In the genomic region with DNA sequence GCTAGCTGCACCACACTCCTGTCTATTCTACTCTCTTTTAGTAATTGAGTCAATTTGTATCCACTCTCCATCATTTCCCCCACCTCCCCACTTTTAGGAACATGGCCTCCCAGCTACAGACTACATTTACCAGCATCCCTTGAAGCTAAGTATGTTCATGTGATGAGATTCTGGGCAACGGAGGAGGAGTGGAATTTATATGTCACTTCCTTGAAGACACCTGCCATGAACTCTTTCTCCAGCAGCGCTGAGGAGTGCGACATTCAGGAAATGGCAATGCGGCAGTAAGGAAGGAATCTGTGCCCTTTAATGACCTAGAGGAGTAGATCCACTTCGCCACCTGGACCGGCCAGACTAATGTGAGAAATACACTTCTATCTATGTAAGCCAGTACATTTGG, we compare ENCODE assay signal across 20 cellular contexts.
"Had no signal": no experiment of that assay in that cellular context is flagged by ENCODE, and none has a peak within 500 bp of the region (broad histone marks: within the 10 kb centered on the region; RNA-seq: fewer than 3 reads in every experiment).

No MANE protein-coding gene starts in this region.

- ATAC-seq: activated CD8-positive, alpha-beta T cell treated with anti-CD3 and anti-CD28 coated beads, Interleukin-2, amount 10 ng/mL, durations not matched to agents 7 days and 5 days; activated naive CD4-positive, alpha-beta T cell treated with anti-CD3 and anti-CD28 coated beads, Interleukin-2, amount 50 U/mL, for 72 hours; gastroesophageal sphincter; heart right ventricle; naive thymus-derived CD8-positive, alpha-beta T cell; stimulated activated effector memory CD8-positive, alpha-beta T cell treated with anti-CD3 and anti-CD28 coated beads, Interleukin-12 subunit alpha, Interleukin-12 subunit beta, amount 100 ng/mL, for 72 hours had no signal

- H3K27me3 ChIP-seq: gastroesophageal sphincter, heart right ventricle, sigmoid colon, tibial artery had no signal

- H3K27ac ChIP-seq: epithelial cell of prostate, gastroesophageal sphincter, heart right ventricle, sigmoid colon, tibial artery had no signal

- H3K36me3 Mint-ChIP-seq: stimulated activated effector memory CD8-positive, alpha-beta T cell treated with anti-CD3 and anti-CD28 coated beads, Interleukin-12 subunit alpha, Interleukin-12 subunit beta, amount 100 ng/mL, for 72 hours had no signal

- H3K4me1 ChIP-seq: heart right ventricle, sigmoid colon, tibial artery had no signal

- H3K27ac Mint-ChIP-seq: activated CD8-positive, alpha-beta T cell treated with anti-CD3 and anti-CD28 coated beads, Interleukin-2, amount 10 ng/mL, durations not matched to agents 7 days and 5 days; activated naive CD4-positive, alpha-beta T cell treated with anti-CD3 and anti-CD28 coated beads, Interleukin-2, amount 50 U/mL, for 72 hours; naive thymus-derived CD8-positive, alpha-beta T cell; stimulated activated effector memory CD8-positive, alpha-beta T cell treated with anti-CD3 and anti-CD28 coated beads, Interleukin-12 subunit alpha, Interleukin-12 subunit beta, amount 100 ng/mL, for 72 hours; T-helper 1 cell treated with Interleukin-12 subunit alpha and Interleukin-12 subunit beta and Interleukin-4 antibody, amounts not matched to agents 30 μg/mL and 1 μg/mL, for 36 hours had no signal

- H3K4me3 ChIP-seq: gastroesophageal sphincter, heart right ventricle, sigmoid colon, tibial artery had no signal

- FAIRE-seq: islet of Langerhans, urothelium cell line had no signal

- DNase-seq: activated CD4-positive, alpha-beta T cell treated with anti-CD3 and anti-CD28 coated beads for 4 hours; activated CD8-positive, alpha-beta memory T cell treated with anti-CD3 and anti-CD28 coated beads, Interleukin-2, amount 50 U/mL, for 4 hours; activated CD8-positive, alpha-beta T cell treated with anti-CD3 and anti-CD28 coated beads, Interleukin-2, amount 10 ng/mL, durations not matched to agents 7 days and 5 days; activated gamma-delta T cell; activated T-cell treated with anti-CD3 and anti-CD28 coated beads, Interleukin-2, amount 50 U/mL, for 48 hours; caudate nucleus; cortex of kidney; effector CD8-positive, alpha-beta T cell; heart right ventricle; naive thymus-derived CD8-positive, alpha-beta T cell; sigmoid colon; stimulated activated CD4-positive, alpha-beta T cell treated with anti-CD3 and anti-CD28 coated beads, Interleukin-12 subunit alpha, Interleukin-12 subunit beta, amount 100 ng/mL, for 4 hours; tibial artery had no signal

- H3K4me3 Mint-ChIP-seq: activated CD8-positive, alpha-beta T cell treated with anti-CD3 and anti-CD28 coated beads, Interleukin-2, amount 10 ng/mL, durations not matched to agents 7 days and 5 days; naive thymus-derived CD8-positive, alpha-beta T cell; stimulated activated effector memory CD8-positive, alpha-beta T cell treated with anti-CD3 and anti-CD28 coated beads, Interleukin-12 subunit alpha, Interleukin-12 subunit beta, amount 100 ng/mL, for 72 hours; T-helper 1 cell treated with Interleukin-12 subunit alpha and Interleukin-12 subunit beta and Interleukin-4 antibody, amounts not matched to agents 30 μg/mL and 1 μg/mL, for 36 hours had no signal

- H3K4me1 Mint-ChIP-seq: naive thymus-derived CD8-positive, alpha-beta T cell; stimulated activated effector memory CD8-positive, alpha-beta T cell treated with anti-CD3 and anti-CD28 coated beads, Interleukin-12 subunit alpha, Interleukin-12 subunit beta, amount 100 ng/mL, for 72 hours had no signal

- H3K27me3 Mint-ChIP-seq: naive thymus-derived CD8-positive, alpha-beta T cell had no signal

- H3K9me3 ChIP-seq: sigmoid colon, tibial artery had no signal

- H3K36me3 ChIP-seq: gastroesophageal sphincter, heart right ventricle, sigmoid colon, tibial artery had no signal
